ENCODE assay signal across 10 cellular contexts in the genomic region with DNA sequence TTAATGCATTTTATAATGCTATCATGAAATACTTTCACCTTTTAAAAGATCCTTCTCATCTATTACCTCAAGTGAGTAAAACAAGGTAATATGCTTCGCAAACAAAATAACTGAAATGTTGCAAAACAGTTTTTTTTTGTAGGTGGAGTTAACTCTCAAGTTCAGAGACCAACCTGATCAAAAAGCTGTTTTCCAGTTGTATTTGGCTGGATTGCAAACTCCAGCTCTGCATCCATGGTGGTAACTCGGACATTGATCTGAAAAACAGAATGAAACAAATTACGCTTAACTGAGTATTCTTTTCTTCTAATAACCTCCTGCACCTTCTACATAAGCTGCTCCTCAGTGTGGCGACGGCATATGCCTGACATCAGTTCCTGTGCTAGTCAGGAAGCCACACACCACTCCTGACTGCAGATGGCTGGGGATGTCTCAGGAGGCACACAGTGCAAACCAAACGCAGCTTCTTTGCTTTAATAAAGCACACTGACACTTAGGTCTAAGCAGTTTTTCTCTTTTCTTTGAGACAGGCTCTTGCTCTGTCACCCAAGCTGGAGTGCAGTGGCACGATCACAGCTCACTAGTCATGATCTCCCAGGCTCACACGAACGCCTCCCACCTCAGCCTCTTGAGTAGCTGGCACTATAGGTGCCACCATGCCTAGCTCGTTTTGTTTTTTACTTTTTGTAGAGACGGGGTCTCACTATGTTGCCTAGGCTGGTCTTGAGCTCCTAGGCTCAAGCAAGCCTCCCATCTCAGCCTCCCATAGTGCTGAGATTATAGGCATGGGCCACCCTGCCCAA. TPM values are rescaled to one million over a fixed set of nuclear protein-coding genes. Genes with fewer than 3 reads are reported as not detected.
DNase-seq lines count a peak whose midpoint lies in the region; ATAC-seq and TF ChIP-seq lines count a peak whose summit lies in the region.
"Had no signal": no experiment of that assay in that cellular context is flagged by ENCODE, and none has a peak within 500 bp of the region (broad histone marks: within the 10 kb centered on the region; RNA-seq: fewer than 3 reads in every experiment).

No MANE protein-coding gene starts in this region.

- WGBS in tibial nerve, 2 donors: 75 to 79% methylated on average over 11 of the region's 11 CpGs

- in situ Hi-C loops in HAP-1 (cut with MboI; ENCODE audit: low sequenced_read_pairs): loop anchor here (25.0 kb wide), 1 partner anchor 173 kb away; no protein-coding TSS in a partner anchor

- no peak overlapping the region for H3K4me3 Mint-ChIP-seq in osteocyte (ENCODE audit: unreplicated experiment)

- no peak overlapping the region for H3K4me3 ChIP-seq in tibial nerve
- H3K4me3 ChIP-seq in HAP-1: no peak overlapping the region
- H3K4me3 ChIP-seq: lung had no signal

- TF ChIP-seq EP300 in tibial nerve (IDR thresholded peaks at IDR 0.05): no peak

- peak; percentile 49 for ATAC-seq in GM18909 (IDR thresholded peaks at IDR 0.05; ENCODE audit: poor library complexity, unreplicated experiment)
- ATAC-seq in HG03108 (IDR thresholded peaks at IDR 0.05; ENCODE audit: unreplicated experiment): peak; percentile 59
- no peak for ATAC-seq in HG02884 (IDR thresholded peaks at IDR 0.05; ENCODE audit: unreplicated experiment)

- no peaks in the 10 kb centered on the region for H3K9me3 ChIP-seq in tibial nerve
- H3K9me3 ChIP-seq in HAP-1: no peaks in the 10 kb centered on the region

- no peak overlapping the region for H3K27ac ChIP-seq in tibial nerve
- H3K27ac ChIP-seq: HL-60 had no signal

- H3K27me3 ChIP-seq in tibial nerve (no peaks in the 10 kb centered on the region), HAP-1 (ENCODE audit: low read depth) (no peaks in the 10 kb centered on the region)

- TF ChIP-seq CTCF in osteocyte (IDR thresholded peaks at IDR 0.05): no peak
- no peak for TF ChIP-seq CTCF in tibial nerve (IDR thresholded peaks at IDR 0.05)

- peak overlapping the region; percentile 19 for H3K27ac Mint-ChIP-seq in osteocyte (ENCODE audit: unreplicated experiment)

- H3K4me1 Mint-ChIP-seq in osteocyte (ENCODE audit: unreplicated experiment): peaks cover 5% of the 10 kb centered on the region

- H3K4me1 ChIP-seq in tibial nerve: peaks cover 0 to 20% (median 7%) of the 10 kb centered on the region in 4 donors
- no peaks in the 10 kb centered on the region for H3K4me1 ChIP-seq in HAP-1

- peaks cover 2 to 47% (median 22%) of the 10 kb centered on the region in 3 donors for H3K36me3 ChIP-seq in tibial nerve
- peaks cover 52% of the 10 kb centered on the region for H3K36me3 ChIP-seq in HAP-1 (replicated peaks)

- no peaks in the 10 kb centered on the region for H3K9me3 Mint-ChIP-seq in osteocyte (ENCODE audit: unreplicated experiment)

- H3K36me3 Mint-ChIP-seq in osteocyte (ENCODE audit: unreplicated experiment): peaks cover 23% of the 10 kb centered on the region

- TF ChIP-seq POLR2A in tibial nerve (IDR thresholded peaks at IDR 0.05): no peak

- H3K27me3 Mint-ChIP-seq in osteocyte (ENCODE audit: unreplicated experiment): no peaks in the 10 kb centered on the region

- DNase-seq in activated T-helper 1 cell treated with Interleukin-2 at 50 U/mL for 16 hours (ENCODE audit: low read depth): peak; percentile 38
- no peak for DNase-seq in osteocyte (ENCODE audit: extremely low spot score, unreplicated experiment)
- DNase-seq in LoVo (ENCODE audit: low spot score): no peak
- no peak for DNase-seq in tibial nerve (ENCODE audit: low spot score in 2 of 2)
- no peak for DNase-seq in HAP-1 (ENCODE audit: low spot score in 2 of 2)

RNA-seq across cellular contexts. Expression of a gene that starts 29.9 kb away (rescaled TPM):
- total RNA-seq in osteocyte (41.1 and 41.4 TPM in 2 replicates), tibial nerve (100 to 1,000 TPM in 3 of 4 donors, 10 to 100 TPM in 1; 83.7 to 168 (median 144) TPM)
